2 cellular contexts compared by ENCODE assay signal in genomic region chr10:22333667-22334282, GRCh38.
A peak's percentile ranks its signal among the peaks of the same experiment; 100 is the strongest.
TF ChIP-seq lines count a peak whose summit lies in the region.

No MANE protein-coding gene starts in this region.

TF ChIP-seq in GM23338, 12 proteins besides CTCF, POLR2A, EP300 and RAD21:
- TF ChIP-seq STAT1 (IDR thresholded peaks at IDR 0.05; ENCODE audit: unreplicated experiment) (no peak), EZH2phosphoT487 (IDR thresholded peaks at IDR 0.05; ENCODE audit: unreplicated experiment) (peak; percentile 68), ZNF114 (CRISPR knock-in tag; IDR thresholded peaks at IDR 0.05) (no peak), JUNB (IDR thresholded peaks at IDR 0.05; ENCODE audit: unreplicated experiment) (no peak), EZH2 (IDR thresholded peaks at IDR 0.05; ENCODE audit: low read depth, unreplicated experiment) (peak; percentile 91), ETS1 (IDR thresholded peaks at IDR 0.05) (no peak), ZNF331 (CRISPR knock-in tag; IDR thresholded peaks at IDR 0.05; ENCODE audit: low read depth) (no peak)

TF ChIP-seq in K562, 482 proteins besides CTCF, POLR2A, EP300 and RAD21:
- TF ChIP-seq MGA (IDR thresholded peaks at IDR 0.05) (no peak), ZFP36 (IDR thresholded peaks at IDR 0.05; ENCODE audit: low read depth, low read length, partially characterized antibody) (no peak), ZNF740 (CRISPR knock-in tag; IDR thresholded peaks at IDR 0.05) (no peak), ZNF740 (tag; IDR thresholded peaks at IDR 0.05) (no peak), POLR2G (IDR thresholded peaks at IDR 0.05; ENCODE audit: low read depth, low read length) (peak; percentile 15; the same call in 1 of the 2 replicates), SMARCB1 (IDR thresholded peaks at IDR 0.05; ENCODE audit: insufficient read length, low read depth) (no peak)
